In genomic region chr4:98682719-98683118, GRCh38 we compare ENCODE assay signal across 1 cellular context.
TF ChIP-seq lines count a peak whose summit lies in the region.

No MANE protein-coding gene starts in this region.

TF ChIP-seq in K562, 482 proteins besides CTCF, POLR2A, EP300 and RAD21 (continued from another document and continues in another):
- TF ChIP-seq, protein P1, sequence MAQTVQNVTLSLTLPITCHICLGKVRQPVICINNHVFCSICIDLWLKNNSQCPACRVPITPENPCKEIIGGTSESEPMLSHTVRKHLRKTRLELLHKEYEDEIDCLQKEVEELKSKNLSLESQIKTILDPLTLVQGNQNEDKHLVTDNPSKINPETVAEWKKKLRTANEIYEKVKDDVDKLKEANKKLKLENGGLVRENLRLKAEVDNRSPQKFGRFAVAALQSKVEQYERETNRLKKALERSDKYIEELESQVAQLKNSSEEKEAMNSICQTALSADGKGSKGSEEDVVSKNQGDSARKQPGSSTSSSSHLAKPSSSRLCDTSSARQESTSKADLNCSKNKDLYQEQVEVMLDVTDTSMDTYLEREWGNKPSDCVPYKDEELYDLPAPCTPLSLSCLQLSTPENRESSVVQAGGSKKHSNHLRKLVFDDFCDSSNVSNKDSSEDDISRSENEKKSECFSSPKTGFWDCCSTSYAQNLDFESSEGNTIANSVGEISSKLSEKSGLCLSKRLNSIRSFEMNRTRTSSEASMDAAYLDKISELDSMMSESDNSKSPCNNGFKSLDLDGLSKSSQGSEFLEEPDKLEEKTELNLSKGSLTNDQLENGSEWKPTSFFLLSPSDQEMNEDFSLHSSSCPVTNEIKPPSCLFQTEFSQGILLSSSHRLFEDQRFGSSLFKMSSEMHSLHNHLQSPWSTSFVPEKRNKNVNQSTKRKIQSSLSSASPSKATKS (CRISPR knock-in tag; IDR thresholded peaks at IDR 0.05) = no peak
- TF ChIP-seq RAD51 (IDR thresholded peaks at IDR 0.05; ENCODE audit: borderline replicate concordance, low read depth) (no peak), KDM2B (CRISPR knock-in tag; IDR thresholded peaks at IDR 0.05) (no peak), FOXO4 (CRISPR knock-in tag; IDR thresholded peaks at IDR 0.05) (no peak), ZFP91 (CRISPR knock-in tag; IDR thresholded peaks at IDR 0.05) (no peak), CREB1 (IDR thresholded peaks at IDR 0.05) (no peak), CREB1 (CRISPR knock-in tag; IDR thresholded peaks at IDR 0.05) (no peak), POLR3A (IDR thresholded peaks at IDR 0.05; ENCODE audit: borderline replicate concordance, extremely low read depth, insufficient read depth, insufficient read length) (no peak), PHF8 (IDR thresholded peaks at IDR 0.05; ENCODE audit: borderline replicate concordance, low read length) (no peak), ZNF76 (CRISPR knock-in tag; IDR thresholded peaks at IDR 0.05; ENCODE audit: borderline replicate concordance) (no peak), BRD9 (IDR thresholded peaks at IDR 0.05; ENCODE audit: low read depth, partially characterized antibody) (no peak), NR2C1 (IDR thresholded peaks at IDR 0.05) (no peak), NR2C1 (tag; IDR thresholded peaks at IDR 0.05) (peak; percentile 40; the same call in 1 of the 2 replicates), FOXM1 (IDR thresholded peaks at IDR 0.05; ENCODE audit: low read depth) (peak; percentile 73), FOXM1 (CRISPR knock-in tag; IDR thresholded peaks at IDR 0.05; ENCODE audit: low read depth) (no peak), HOMEZ (CRISPR knock-in tag; IDR thresholded peaks at IDR 0.05) (no peak), TCF7L2 (IDR thresholded peaks at IDR 0.05; ENCODE audit: low read depth, low read length) (no peak), SIRT6 (IDR thresholded peaks at IDR 0.05; ENCODE audit: low read depth, low read length) (no peak), ZNF316 (IDR thresholded peaks at IDR 0.05) (no peak), ETS2 (tag; IDR thresholded peaks at IDR 0.05; ENCODE audit: borderline replicate concordance, poor library complexity, severe bottlenecking) (no peak), POLR2H (tag; IDR thresholded peaks at IDR 0.05; ENCODE audit: low read depth) (no peak), CCAR2 (IDR thresholded peaks at IDR 0.05; ENCODE audit: low read depth, low read length) (no peak), KLF6 (CRISPR knock-in tag; IDR thresholded peaks at IDR 0.05; ENCODE audit: borderline replicate concordance) (no peak), KHSRP (IDR thresholded peaks at IDR 0.05) (no peak), MXI1 (IDR thresholded peaks at IDR 0.05; ENCODE audit: low read depth, low read length) (no peak), NR2C2 (CRISPR knock-in tag; IDR thresholded peaks at IDR 0.05) (no peak), NR2C2 (tag; IDR thresholded peaks at IDR 0.05) (no peak), NFIX (CRISPR knock-in tag; IDR thresholded peaks at IDR 0.05; ENCODE audit: low read depth) (no peak), TBL1XR1 (IDR thresholded peaks at IDR 0.05; ENCODE audit: low read length in 2 of 2) (peak in 1 of 2 experiments; percentile 57; a peak in 1 of 4 replicates), ZNF518B (CRISPR knock-in tag; IDR thresholded peaks at IDR 0.05) (no peak), FOXJ3 (CRISPR knock-in tag; IDR thresholded peaks at IDR 0.05) (no peak), TAF1 (IDR thresholded peaks at IDR 0.05; ENCODE audit: control insufficient read depth, extremely low read depth, insufficient read depth, low read length, severe bottlenecking) (no peak), ZC3H11A (IDR thresholded peaks at IDR 0.05; ENCODE audit: low read depth, low read length) (no peak), SAP30 (IDR thresholded peaks at IDR 0.05; ENCODE audit: borderline replicate concordance, insufficient read depth, low read depth, low read length, poor library complexity, severe bottlenecking) (no peak), ZNF263 (CRISPR knock-in tag; IDR thresholded peaks at IDR 0.05; ENCODE audit: borderline replicate concordance) (no peak), TCF7 (IDR thresholded peaks at IDR 0.05; ENCODE audit: borderline replicate concordance) (no peak), TCFL5 (CRISPR knock-in tag; conservative IDR thresholded peaks at IDR 0.05) (no peak), TFE3 (CRISPR knock-in tag; IDR thresholded peaks at IDR 0.05) (no peak), SRSF1 (IDR thresholded peaks at IDR 0.05; ENCODE audit: low read depth, low read length) (no peak), ZFPM2 (CRISPR knock-in tag; IDR thresholded peaks at IDR 0.05) (no peak), HEY1 (CRISPR knock-in tag; IDR thresholded peaks at IDR 0.05; ENCODE audit: borderline replicate concordance) (no peak), ZNF140 (CRISPR knock-in tag; IDR thresholded peaks at IDR 0.05) (no peak), U2AF2 (optimal IDR thresholded peaks at IDR 0.05; ENCODE audit: low read depth, low read length) (no peak), POLR2AphosphoS2 (IDR thresholded peaks at IDR 0.05; ENCODE audit: low read length) (no peak)
- TF ChIP-seq, protein P2, sequence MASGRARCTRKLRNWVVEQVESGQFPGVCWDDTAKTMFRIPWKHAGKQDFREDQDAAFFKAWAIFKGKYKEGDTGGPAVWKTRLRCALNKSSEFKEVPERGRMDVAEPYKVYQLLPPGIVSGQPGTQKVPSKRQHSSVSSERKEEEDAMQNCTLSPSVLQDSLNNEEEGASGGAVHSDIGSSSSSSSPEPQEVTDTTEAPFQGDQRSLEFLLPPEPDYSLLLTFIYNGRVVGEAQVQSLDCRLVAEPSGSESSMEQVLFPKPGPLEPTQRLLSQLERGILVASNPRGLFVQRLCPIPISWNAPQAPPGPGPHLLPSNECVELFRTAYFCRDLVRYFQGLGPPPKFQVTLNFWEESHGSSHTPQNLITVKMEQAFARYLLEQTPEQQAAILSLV (tag; IDR thresholded peaks at IDR 0.05) = no peak
- TF ChIP-seq, protein P3, sequence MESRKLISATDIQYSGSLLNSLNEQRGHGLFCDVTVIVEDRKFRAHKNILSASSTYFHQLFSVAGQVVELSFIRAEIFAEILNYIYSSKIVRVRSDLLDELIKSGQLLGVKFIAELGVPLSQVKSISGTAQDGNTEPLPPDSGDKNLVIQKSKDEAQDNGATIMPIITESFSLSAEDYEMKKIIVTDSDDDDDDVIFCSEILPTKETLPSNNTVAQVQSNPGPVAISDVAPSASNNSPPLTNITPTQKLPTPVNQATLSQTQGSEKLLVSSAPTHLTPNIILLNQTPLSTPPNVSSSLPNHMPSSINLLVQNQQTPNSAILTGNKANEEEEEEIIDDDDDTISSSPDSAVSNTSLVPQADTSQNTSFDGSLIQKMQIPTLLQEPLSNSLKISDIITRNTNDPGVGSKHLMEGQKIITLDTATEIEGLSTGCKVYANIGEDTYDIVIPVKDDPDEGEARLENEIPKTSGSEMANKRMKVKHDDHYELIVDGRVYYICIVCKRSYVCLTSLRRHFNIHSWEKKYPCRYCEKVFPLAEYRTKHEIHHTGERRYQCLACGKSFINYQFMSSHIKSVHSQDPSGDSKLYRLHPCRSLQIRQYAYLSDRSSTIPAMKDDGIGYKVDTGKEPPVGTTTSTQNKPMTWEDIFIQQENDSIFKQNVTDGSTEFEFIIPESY (CRISPR knock-in tag; IDR thresholded peaks at IDR 0.05) = no peak
- TF ChIP-seq, protein P4, sequence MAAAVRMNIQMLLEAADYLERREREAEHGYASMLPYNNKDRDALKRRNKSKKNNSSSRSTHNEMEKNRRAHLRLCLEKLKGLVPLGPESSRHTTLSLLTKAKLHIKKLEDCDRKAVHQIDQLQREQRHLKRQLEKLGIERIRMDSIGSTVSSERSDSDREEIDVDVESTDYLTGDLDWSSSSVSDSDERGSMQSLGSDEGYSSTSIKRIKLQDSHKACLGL (CRISPR knock-in tag; IDR thresholded peaks at IDR 0.05; ENCODE audit: borderline replicate concordance, poor library complexity, severe bottlenecking) = no peak
- TF ChIP-seq, protein P5, sequence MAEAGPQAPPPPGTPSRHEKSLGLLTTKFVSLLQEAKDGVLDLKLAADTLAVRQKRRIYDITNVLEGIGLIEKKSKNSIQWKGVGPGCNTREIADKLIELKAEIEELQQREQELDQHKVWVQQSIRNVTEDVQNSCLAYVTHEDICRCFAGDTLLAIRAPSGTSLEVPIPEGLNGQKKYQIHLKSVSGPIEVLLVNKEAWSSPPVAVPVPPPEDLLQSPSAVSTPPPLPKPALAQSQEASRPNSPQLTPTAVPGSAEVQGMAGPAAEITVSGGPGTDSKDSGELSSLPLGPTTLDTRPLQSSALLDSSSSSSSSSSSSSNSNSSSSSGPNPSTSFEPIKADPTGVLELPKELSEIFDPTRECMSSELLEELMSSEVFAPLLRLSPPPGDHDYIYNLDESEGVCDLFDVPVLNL (CRISPR knock-in tag; IDR thresholded peaks at IDR 0.05; ENCODE audit: low read depth) = no peak
- TF ChIP-seq, protein P6, sequence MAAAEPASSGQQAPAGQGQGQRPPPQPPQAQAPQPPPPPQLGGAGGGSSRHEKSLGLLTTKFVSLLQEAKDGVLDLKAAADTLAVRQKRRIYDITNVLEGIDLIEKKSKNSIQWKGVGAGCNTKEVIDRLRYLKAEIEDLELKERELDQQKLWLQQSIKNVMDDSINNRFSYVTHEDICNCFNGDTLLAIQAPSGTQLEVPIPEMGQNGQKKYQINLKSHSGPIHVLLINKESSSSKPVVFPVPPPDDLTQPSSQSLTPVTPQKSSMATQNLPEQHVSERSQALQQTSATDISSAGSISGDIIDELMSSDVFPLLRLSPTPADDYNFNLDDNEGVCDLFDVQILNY (CRISPR knock-in tag; IDR thresholded peaks at IDR 0.05) = no peak
